In the genomic region with DNA sequence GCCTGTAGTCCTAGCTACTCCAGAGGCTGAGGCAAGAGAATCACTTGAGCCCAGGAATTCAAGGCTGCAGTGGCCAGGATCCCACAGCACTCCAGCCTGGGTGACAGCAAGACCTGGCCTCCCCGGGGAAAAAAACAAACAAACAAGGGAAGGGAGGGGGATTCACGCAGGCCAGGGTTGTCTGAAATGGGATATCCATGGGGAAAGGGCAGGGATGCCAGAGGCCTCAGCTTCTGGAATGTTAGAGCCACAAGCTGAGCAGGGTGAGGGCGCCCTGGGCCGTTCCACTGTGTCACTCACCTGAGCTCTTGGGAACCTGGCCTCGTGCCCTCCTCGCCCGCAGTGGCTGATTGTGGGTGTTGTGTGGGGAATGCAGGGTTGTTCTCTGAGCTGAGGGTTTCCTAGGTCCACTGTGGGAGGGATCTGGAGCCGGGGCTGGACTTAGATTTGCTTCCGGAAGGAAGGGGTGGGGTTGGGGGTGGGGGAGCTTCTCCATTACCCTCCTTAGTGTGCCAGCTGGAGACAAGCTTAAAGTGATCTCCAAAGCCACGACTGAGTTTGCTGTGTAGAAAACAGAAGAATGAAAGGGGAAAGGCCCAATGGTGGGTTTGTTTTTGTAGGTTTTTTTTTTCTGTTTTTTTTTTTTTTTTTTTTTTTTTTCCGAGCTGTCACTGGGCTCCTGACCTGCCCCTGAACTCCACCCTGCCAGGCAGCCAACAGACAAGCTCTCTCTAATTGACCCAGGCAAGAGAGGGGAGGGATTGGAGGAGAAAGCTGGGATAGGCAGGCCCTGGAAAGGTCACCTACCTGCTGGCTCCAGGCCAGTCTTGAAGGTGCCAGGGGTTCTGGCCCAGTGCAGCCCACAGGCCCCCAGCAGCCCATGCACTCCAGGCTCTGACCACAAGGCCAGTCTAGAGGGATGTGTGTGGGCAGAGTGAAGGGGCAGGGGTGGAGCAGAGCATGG, we compare ENCODE assay signal across 1 cellular context.
TF ChIP-seq lines count a peak whose summit lies in the region.

A gene (minus strand): TSS at position 414 of the 964 bp plus-strand sequence. CDS start 1,189 bp downstream, outside the sequence.

TF ChIP-seq in HepG2, 621 proteins besides CTCF, POLR2A, EP300 and RAD21 (continued from another document and continues in another):
- TF ChIP-seq, protein P1, sequence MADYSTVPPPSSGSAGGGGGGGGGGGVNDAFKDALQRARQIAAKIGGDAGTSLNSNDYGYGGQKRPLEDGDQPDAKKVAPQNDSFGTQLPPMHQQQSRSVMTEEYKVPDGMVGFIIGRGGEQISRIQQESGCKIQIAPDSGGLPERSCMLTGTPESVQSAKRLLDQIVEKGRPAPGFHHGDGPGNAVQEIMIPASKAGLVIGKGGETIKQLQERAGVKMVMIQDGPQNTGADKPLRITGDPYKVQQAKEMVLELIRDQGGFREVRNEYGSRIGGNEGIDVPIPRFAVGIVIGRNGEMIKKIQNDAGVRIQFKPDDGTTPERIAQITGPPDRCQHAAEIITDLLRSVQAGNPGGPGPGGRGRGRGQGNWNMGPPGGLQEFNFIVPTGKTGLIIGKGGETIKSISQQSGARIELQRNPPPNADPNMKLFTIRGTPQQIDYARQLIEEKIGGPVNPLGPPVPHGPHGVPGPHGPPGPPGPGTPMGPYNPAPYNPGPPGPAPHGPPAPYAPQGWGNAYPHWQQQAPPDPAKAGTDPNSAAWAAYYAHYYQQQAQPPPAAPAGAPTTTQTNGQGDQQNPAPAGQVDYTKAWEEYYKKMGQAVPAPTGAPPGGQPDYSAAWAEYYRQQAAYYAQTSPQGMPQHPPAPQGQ (CRISPR knock-in tag; IDR thresholded peaks at IDR 0.05; ENCODE audit: borderline replicate concordance) = no peak
- TF ChIP-seq, protein P2, sequence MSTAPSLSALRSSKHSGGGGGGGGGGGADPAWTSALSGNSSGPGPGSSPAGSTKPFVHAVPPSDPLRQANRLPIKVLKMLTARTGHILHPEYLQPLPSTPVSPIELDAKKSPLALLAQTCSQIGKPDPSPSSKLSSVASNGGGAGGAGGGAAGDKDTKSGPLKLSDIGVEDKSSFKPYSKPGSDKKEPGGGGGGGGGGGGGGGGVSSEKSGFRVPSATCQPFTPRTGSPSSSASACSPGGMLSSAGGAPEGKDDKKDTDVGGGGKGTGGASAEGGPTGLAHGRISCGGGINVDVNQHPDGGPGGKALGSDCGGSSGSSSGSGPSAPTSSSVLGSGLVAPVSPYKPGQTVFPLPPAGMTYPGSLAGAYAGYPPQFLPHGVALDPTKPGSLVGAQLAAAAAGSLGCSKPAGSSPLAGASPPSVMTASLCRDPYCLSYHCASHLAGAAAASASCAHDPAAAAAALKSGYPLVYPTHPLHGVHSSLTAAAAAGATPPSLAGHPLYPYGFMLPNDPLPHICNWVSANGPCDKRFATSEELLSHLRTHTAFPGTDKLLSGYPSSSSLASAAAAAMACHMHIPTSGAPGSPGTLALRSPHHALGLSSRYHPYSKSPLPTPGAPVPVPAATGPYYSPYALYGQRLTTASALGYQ (CRISPR knock-in tag; IDR thresholded peaks at IDR 0.05) = 0 out of 2 replicates have a peak, but pooled peaks have one; percentile 45
- TF ChIP-seq HOXA7 (CRISPR knock-in tag; IDR thresholded peaks at IDR 0.05) (no peak), IRX3 (CRISPR knock-in tag; IDR thresholded peaks at IDR 0.05; ENCODE audit: borderline replicate concordance, low read depth) (no peak), SOX6 (IDR thresholded peaks at IDR 0.05) (no peak), SOX6 (CRISPR knock-in tag; IDR thresholded peaks at IDR 0.05) (peak; percentile 62), TOPORS (CRISPR knock-in tag; IDR thresholded peaks at IDR 0.05) (no peak), TBP (CRISPR knock-in tag; IDR thresholded peaks at IDR 0.05) (no peak), GABPA (IDR thresholded peaks at IDR 0.05; ENCODE audit: low read depth, low read length) (no peak; the same call in 1 of the 2 replicates), GABPA (CRISPR knock-in tag; IDR thresholded peaks at IDR 0.05; ENCODE audit: low read depth) (peak; percentile 82), DNMT1 (CRISPR knock-in tag; IDR thresholded peaks at IDR 0.05) (peak; percentile 77; the same call in 1 of the 2 replicates), HMG20A (CRISPR knock-in tag; IDR thresholded peaks at IDR 0.05; ENCODE audit: borderline replicate concordance) (0 out of 2 replicates have a peak, but pooled peaks have one; percentile 6), SRY (CRISPR knock-in tag; IDR thresholded peaks at IDR 0.05) (peak; percentile 91; the same call in 1 of the 2 replicates), SMAD9 (CRISPR knock-in tag; IDR thresholded peaks at IDR 0.05) (no peak), ZNF256 (CRISPR knock-in tag; conservative IDR thresholded peaks at IDR 0.05) (no peak), TMF1 (CRISPR knock-in tag; IDR thresholded peaks at IDR 0.05; ENCODE audit: low read depth) (no peak), ZIK1 (CRISPR knock-in tag; IDR thresholded peaks at IDR 0.05; ENCODE audit: borderline replicate concordance, low read depth) (no peak), FOXA3 (CRISPR knock-in tag; IDR thresholded peaks at IDR 0.05) (peak; percentile 40), ZNF792 (CRISPR knock-in tag; IDR thresholded peaks at IDR 0.05) (peak; percentile 93), ZNF557 (CRISPR knock-in tag; IDR thresholded peaks at IDR 0.05) (peak; percentile 23; the same call in 1 of the 2 replicates), TAF1 (CRISPR knock-in tag; IDR thresholded peaks at IDR 0.05) (peak; percentile 85), ZNF572 (CRISPR knock-in tag; IDR thresholded peaks at IDR 0.05) (0 out of 2 replicates have a peak, but pooled peaks have one; percentile 76), NCOA5 (CRISPR knock-in tag; IDR thresholded peaks at IDR 0.05) (no peak), HOXD1 (CRISPR knock-in tag; IDR thresholded peaks at IDR 0.05) (peak; percentile 64), SMAD1 (CRISPR knock-in tag; IDR thresholded peaks at IDR 0.05; ENCODE audit: borderline replicate concordance, low read depth) (0 out of 2 replicates have a peak, but pooled peaks have one; percentile 64), MYC (CRISPR knock-in tag; IDR thresholded peaks at IDR 0.05; ENCODE audit: borderline replicate concordance) (peak; percentile 69; the same call in 1 of the 2 replicates), PLRG1 (conservative IDR thresholded peaks at IDR 0.05) (no peak), ZNF773 (CRISPR knock-in tag; IDR thresholded peaks at IDR 0.05; ENCODE audit: borderline replicate concordance) (no peak), NR3C1 (CRISPR knock-in tag; IDR thresholded peaks at IDR 0.05) (no peak)
- TF ChIP-seq, protein P3, sequence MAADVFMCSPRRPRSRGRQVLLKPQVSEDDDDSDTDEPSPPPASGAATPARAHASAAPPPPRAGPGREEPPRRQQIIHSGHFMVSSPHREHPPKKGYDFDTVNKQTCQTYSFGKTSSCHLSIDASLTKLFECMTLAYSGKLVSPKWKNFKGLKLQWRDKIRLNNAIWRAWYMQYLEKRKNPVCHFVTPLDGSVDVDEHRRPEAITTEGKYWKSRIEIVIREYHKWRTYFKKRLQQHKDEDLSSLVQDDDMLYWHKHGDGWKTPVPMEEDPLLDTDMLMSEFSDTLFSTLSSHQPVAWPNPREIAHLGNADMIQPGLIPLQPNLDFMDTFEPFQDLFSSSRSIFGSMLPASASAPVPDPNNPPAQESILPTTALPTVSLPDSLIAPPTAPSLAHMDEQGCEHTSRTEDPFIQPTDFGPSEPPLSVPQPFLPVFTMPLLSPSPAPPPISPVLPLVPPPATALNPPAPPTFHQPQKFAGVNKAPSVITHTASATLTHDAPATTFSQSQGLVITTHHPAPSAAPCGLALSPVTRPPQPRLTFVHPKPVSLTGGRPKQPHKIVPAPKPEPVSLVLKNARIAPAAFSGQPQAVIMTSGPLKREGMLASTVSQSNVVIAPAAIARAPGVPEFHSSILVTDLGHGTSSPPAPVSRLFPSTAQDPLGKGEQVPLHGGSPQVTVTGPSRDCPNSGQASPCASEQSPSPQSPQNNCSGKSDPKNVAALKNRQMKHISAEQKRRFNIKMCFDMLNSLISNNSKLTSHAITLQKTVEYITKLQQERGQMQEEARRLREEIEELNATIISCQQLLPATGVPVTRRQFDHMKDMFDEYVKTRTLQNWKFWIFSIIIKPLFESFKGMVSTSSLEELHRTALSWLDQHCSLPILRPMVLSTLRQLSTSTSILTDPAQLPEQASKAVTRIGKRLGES (CRISPR knock-in tag; IDR thresholded peaks at IDR 0.05; ENCODE audit: borderline replicate concordance) = no peak
- TF ChIP-seq, protein P4, sequence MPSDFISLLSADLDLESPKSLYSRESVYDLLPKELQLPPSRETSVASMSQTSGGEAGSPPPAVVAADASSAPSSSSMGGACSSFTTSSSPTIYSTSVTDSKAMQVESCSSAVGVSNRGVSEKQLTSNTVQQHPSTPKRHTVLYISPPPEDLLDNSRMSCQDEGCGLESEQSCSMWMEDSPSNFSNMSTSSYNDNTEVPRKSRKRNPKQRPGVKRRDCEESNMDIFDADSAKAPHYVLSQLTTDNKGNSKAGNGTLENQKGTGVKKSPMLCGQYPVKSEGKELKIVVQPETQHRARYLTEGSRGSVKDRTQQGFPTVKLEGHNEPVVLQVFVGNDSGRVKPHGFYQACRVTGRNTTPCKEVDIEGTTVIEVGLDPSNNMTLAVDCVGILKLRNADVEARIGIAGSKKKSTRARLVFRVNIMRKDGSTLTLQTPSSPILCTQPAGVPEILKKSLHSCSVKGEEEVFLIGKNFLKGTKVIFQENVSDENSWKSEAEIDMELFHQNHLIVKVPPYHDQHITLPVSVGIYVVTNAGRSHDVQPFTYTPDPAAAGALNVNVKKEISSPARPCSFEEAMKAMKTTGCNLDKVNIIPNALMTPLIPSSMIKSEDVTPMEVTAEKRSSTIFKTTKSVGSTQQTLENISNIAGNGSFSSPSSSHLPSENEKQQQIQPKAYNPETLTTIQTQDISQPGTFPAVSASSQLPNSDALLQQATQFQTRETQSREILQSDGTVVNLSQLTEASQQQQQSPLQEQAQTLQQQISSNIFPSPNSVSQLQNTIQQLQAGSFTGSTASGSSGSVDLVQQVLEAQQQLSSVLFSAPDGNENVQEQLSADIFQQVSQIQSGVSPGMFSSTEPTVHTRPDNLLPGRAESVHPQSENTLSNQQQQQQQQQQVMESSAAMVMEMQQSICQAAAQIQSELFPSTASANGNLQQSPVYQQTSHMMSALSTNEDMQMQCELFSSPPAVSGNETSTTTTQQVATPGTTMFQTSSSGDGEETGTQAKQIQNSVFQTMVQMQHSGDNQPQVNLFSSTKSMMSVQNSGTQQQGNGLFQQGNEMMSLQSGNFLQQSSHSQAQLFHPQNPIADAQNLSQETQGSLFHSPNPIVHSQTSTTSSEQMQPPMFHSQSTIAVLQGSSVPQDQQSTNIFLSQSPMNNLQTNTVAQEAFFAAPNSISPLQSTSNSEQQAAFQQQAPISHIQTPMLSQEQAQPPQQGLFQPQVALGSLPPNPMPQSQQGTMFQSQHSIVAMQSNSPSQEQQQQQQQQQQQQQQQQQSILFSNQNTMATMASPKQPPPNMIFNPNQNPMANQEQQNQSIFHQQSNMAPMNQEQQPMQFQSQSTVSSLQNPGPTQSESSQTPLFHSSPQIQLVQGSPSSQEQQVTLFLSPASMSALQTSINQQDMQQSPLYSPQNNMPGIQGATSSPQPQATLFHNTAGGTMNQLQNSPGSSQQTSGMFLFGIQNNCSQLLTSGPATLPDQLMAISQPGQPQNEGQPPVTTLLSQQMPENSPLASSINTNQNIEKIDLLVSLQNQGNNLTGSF (CRISPR knock-in tag; IDR thresholded peaks at IDR 0.05) = no peak
- TF ChIP-seq, protein P5, sequence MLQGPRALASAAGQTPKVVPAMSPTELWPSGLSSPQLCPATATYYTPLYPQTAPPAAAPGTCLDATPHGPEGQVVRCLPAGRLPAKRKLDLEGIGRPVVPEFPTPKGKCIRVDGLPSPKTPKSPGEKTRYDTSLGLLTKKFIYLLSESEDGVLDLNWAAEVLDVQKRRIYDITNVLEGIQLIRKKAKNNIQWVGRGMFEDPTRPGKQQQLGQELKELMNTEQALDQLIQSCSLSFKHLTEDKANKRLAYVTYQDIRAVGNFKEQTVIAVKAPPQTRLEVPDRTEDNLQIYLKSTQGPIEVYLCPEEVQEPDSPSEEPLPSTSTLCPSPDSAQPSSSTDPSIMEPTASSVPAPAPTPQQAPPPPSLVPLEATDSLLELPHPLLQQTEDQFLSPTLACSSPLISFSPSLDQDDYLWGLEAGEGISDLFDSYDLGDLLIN (CRISPR knock-in tag; IDR thresholded peaks at IDR 0.05; ENCODE audit: borderline replicate concordance) = no peak
- TF ChIP-seq, protein P6, sequence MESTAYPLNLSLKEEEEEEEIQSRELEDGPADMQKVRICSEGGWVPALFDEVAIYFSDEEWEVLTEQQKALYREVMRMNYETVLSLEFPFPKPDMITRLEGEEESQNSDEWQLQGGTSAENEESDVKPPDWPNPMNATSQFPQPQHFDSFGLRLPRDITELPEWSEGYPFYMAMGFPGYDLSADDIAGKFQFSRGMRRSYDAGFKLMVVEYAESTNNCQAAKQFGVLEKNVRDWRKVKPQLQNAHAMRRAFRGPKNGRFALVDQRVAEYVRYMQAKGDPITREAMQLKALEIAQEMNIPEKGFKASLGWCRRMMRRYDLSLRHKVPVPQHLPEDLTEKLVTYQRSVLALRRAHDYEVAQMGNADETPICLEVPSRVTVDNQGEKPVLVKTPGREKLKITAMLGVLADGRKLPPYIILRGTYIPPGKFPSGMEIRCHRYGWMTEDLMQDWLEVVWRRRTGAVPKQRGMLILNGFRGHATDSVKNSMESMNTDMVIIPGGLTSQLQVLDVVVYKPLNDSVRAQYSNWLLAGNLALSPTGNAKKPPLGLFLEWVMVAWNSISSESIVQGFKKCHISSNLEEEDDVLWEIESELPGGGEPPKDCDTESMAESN (CRISPR knock-in tag; conservative IDR thresholded peaks at IDR 0.05) = peak; percentile 62; the same call in 1 of the 2 replicates
- TF ChIP-seq, protein P7, sequence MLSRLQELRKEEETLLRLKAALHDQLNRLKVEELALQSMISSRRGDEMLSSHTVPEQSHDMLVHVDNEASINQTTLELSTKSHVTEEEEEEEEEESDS (CRISPR knock-in tag; IDR thresholded peaks at IDR 0.05; ENCODE audit: borderline replicate concordance) = no peak
- TF ChIP-seq, protein P8, sequence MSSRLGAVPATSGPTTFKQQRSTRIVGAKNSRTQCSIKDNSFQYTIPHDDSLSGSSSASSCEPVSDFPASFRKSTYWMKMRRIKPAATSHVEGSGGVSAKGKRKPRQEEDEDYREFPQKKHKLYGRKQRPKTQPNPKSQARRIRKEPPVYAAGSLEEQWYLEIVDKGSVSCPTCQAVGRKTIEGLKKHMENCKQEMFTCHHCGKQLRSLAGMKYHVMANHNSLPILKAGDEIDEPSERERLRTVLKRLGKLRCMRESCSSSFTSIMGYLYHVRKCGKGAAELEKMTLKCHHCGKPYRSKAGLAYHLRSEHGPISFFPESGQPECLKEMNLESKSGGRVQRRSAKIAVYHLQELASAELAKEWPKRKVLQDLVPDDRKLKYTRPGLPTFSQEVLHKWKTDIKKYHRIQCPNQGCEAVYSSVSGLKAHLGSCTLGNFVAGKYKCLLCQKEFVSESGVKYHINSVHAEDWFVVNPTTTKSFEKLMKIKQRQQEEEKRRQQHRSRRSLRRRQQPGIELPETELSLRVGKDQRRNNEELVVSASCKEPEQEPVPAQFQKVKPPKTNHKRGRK (CRISPR knock-in tag; IDR thresholded peaks at IDR 0.05) = 0 out of 2 replicates have a peak, but pooled peaks have one; percentile 23
- TF ChIP-seq, protein P9, sequence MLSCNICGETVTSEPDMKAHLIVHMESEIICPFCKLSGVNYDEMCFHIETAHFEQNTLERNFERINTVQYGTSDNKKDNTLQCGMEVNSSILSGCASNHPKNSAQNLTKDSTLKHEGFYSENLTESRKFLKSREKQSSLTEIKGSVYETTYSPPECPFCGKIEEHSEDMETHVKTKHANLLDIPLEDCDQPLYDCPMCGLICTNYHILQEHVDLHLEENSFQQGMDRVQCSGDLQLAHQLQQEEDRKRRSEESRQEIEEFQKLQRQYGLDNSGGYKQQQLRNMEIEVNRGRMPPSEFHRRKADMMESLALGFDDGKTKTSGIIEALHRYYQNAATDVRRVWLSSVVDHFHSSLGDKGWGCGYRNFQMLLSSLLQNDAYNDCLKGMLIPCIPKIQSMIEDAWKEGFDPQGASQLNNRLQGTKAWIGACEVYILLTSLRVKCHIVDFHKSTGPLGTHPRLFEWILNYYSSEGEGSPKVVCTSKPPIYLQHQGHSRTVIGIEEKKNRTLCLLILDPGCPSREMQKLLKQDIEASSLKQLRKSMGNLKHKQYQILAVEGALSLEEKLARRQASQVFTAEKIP (CRISPR knock-in tag; IDR thresholded peaks at IDR 0.05; ENCODE audit: borderline replicate concordance) = no peak
